Comparison of ENCODE assay signal across 32 cellular contexts in genomic region chr14:65423986-65424385, GRCh38. TPM values are rescaled to one million over a fixed set of nuclear protein-coding genes. Genes with fewer than 3 reads are reported as not detected.
A peak's percentile ranks its signal among the peaks of the same experiment; 100 is the strongest.
DNase-seq lines count a peak whose midpoint lies in the region; ATAC-seq, FAIRE-seq and TF ChIP-seq lines count a peak whose summit lies in the region.
"Had no signal": no experiment of that assay in that cellular context is flagged by ENCODE, and none has a peak within 500 bp of the region (broad histone marks: within the 10 kb centered on the region; RNA-seq: fewer than 3 reads in every experiment).

No MANE protein-coding gene starts in this region.

- H3K9me2 ChIP-seq in neural cell (ENCODE audit: insufficient read depth, low read length), result no peaks in the 10 kb centered on the region

- H3K9me3 ChIP-seq in neural cell (ENCODE audit: low read length), result peaks cover 3% of the 10 kb centered on the region
- H3K9me3 ChIP-seq: gastrocnemius medialis, left lung, MG63, right atrium auricular region, SJCRH30, upper lobe of right lung had no signal

- no peak overlapping the region for H3K27ac ChIP-seq in neural cell (ENCODE audit: low read length)
- H3K27ac ChIP-seq: coronary artery, gastrocnemius medialis, hepatocyte, left lung, right atrium auricular region, SJCRH30, upper lobe of right lung had no signal

- DNase-seq in NCI-H2196 (lab: John Stamatoyannopoulos, UW; ENCODE audit: unreplicated experiment) (peak; percentile 27), NCI-H2196 treated with DMSO at 0.1 percent for 48 hours (lab: John Stamatoyannopoulos, UW; ENCODE audit: unreplicated experiment) (no peak), HTR-8/SVneo (ENCODE audit: insufficient read length, low spot score) (no peak), NCI-H748 treated with DMSO at 0.1 percent for 48 hours (lab: John Stamatoyannopoulos, UW) (peak; percentile 50)
- DNase-seq in effector CD8-positive, alpha-beta T cell (lab: John Stamatoyannopoulos, UW), result no peak
- no peak for DNase-seq in activated T-cell treated with anti-CD3 and anti-CD28 coated beads, Interleukin-2, amount 50 U/mL, for 72 hours
- DNase-seq: ACHN; activated CD8-positive, alpha-beta T cell treated with anti-CD3 and anti-CD28 coated beads, Interleukin-2, amount 10 ng/mL, durations not matched to agents 7 days and 5 days; activated naive CD4-positive, alpha-beta T cell; activated T-cell treated with anti-CD3 and anti-CD28 coated beads, Interleukin-2, amount 50 U/mL, for 1 hour; amniotic stem cell; endodermal cell; gastrocnemius medialis; left lung; MG63; naive thymus-derived CD8-positive, alpha-beta T cell; NCI-H2171 treated with DMSO at 0.1 percent for 48 hours; SJCRH30; stimulated activated CD4-positive, alpha-beta T cell treated with anti-CD3 and anti-CD28 coated beads, Interleukin-2, amount 100 ng/mL, for 48 hours; substantia nigra; T-helper 1 cell; upper lobe of right lung had no signal

- peaks cover 0 to 2% of the 10 kb centered on the region in 2 donors for H3K36me3 Mint-ChIP-seq in activated T-cell treated with anti-CD3 and anti-CD28 coated beads, Interleukin-2, amount 50 U/mL, for 72 hours (ENCODE audit: insufficient read depth in 2 of 2)

- no peak overlapping the region for H3K9ac ChIP-seq in neural cell (ENCODE audit: low read length)

- no peak overlapping the region for H3K4me3 ChIP-seq in neural cell (ENCODE audit: low read length)
- H3K4me3 ChIP-seq: coronary artery, gastrocnemius medialis, GM12878, hepatocyte, left lung, MG63, right atrium auricular region, SJCRH30, upper lobe of right lung had no signal

- TF ChIP-seq EP300 in neural cell (conservative IDR thresholded peaks at IDR 0.05; ENCODE audit: poor library complexity, severe bottlenecking), result no peak

- H3K4me2 ChIP-seq in neural cell (ENCODE audit: low read length), result no peak overlapping the region
- H3K4me2 ChIP-seq: hepatocyte had no signal

- H3K9me3 Mint-ChIP-seq in activated T-cell treated with anti-CD3 and anti-CD28 coated beads, Interleukin-2, amount 50 U/mL, for 72 hours, result no peaks in the 10 kb centered on the region
- H3K9me3 Mint-ChIP-seq: endodermal cell; mesothelial cell of epicardium; naive thymus-derived CD8-positive, alpha-beta T cell; stimulated activated effector memory CD8-positive, alpha-beta T cell treated with anti-CD3 and anti-CD28 coated beads, Interleukin-12 subunit alpha, Interleukin-12 subunit beta, amount 100 ng/mL, for 72 hours had no signal

- no peak overlapping the region for H3K27ac Mint-ChIP-seq in activated T-cell treated with anti-CD3 and anti-CD28 coated beads, Interleukin-2, amount 50 U/mL, for 72 hours
- H3K27ac Mint-ChIP-seq: activated CD8-positive, alpha-beta T cell treated with anti-CD3 and anti-CD28 coated beads, Interleukin-2, amount 10 ng/mL, durations not matched to agents 7 days and 5 days; endodermal cell; stimulated activated effector memory CD8-positive, alpha-beta T cell treated with anti-CD3 and anti-CD28 coated beads, Interleukin-12 subunit alpha, Interleukin-12 subunit beta, amount 100 ng/mL, for 72 hours had no signal

- H3K79me2 ChIP-seq in neural cell (replicated peaks; ENCODE audit: insufficient read depth, low read length), result peaks cover 65% of the 10 kb centered on the region

- TF ChIP-seq CTCF in neural cell (IDR thresholded peaks at IDR 0.05; ENCODE audit: poor library complexity, severe bottlenecking), result no peak

- FAIRE-seq in HTR-8/SVneo (lab: Jason Lieb, UNC), result peak; percentile 92
- FAIRE-seq: bronchial epithelial cell, GM12878, H1, RCC 7860 had no signal

- no peak overlapping the region for H2AFZ ChIP-seq in neural cell (ENCODE audit: low read depth, low read length)
- H2AFZ ChIP-seq: hepatocyte had no signal

- no peak for ATAC-seq in activated T-cell treated with anti-CD3 and anti-CD28 coated beads, Interleukin-2, amount 50 U/mL, for 72 hours (replicated peaks in 1 of 2)
- ATAC-seq: activated CD8-positive, alpha-beta T cell treated with anti-CD3 and anti-CD28 coated beads, Interleukin-2, amount 10 ng/mL, durations not matched to agents 7 days and 5 days; gastrocnemius medialis; GM12878; left lung; naive thymus-derived CD8-positive, alpha-beta T cell; stimulated activated effector memory CD8-positive, alpha-beta T cell treated with anti-CD3 and anti-CD28 coated beads, Interleukin-12 subunit alpha, Interleukin-12 subunit beta, amount 100 ng/mL, for 72 hours; upper lobe of right lung had no signal

- no peaks in the 10 kb centered on the region for H3K36me3 ChIP-seq in neural cell (ENCODE audit: insufficient read depth, low read length)
- H3K36me3 ChIP-seq: gastrocnemius medialis, left lung, MG63, right atrium auricular region, SJCRH30, upper lobe of right lung had no signal

- no peaks in the 10 kb centered on the region for H4K20me1 ChIP-seq in neural cell (ENCODE audit: insufficient read depth)

- no peaks in the 10 kb centered on the region for H3K27me3 ChIP-seq in neural cell (ENCODE audit: insufficient read depth, low read depth, low read length)
- H3K27me3 ChIP-seq: gastrocnemius medialis, hepatocyte, left lung, MG63, right atrium auricular region, SJCRH30, upper lobe of right lung had no signal

- H3K4me1 Mint-ChIP-seq in activated T-cell treated with anti-CD3 and anti-CD28 coated beads, Interleukin-2, amount 50 U/mL, for 72 hours (ENCODE audit: low read depth), result peaks cover 29% of the 10 kb centered on the region

- no peaks in the 10 kb centered on the region for H3F3A ChIP-seq in neural cell (ENCODE audit: insufficient read depth, low read length, poor library complexity, severe bottlenecking)

- TF ChIP-seq RAD21 in neural cell (conservative IDR thresholded peaks at IDR 0.05), result no peak

- no peaks in the 10 kb centered on the region for H3K27me3 Mint-ChIP-seq in activated T-cell treated with anti-CD3 and anti-CD28 coated beads, Interleukin-2, amount 50 U/mL, for 72 hours (ENCODE audit: low read depth)
- H3K27me3 Mint-ChIP-seq: naive thymus-derived CD8-positive, alpha-beta T cell had no signal

- no peak overlapping the region for H3K4me3 Mint-ChIP-seq in activated T-cell treated with anti-CD3 and anti-CD28 coated beads, Interleukin-2, amount 50 U/mL, for 72 hours
- H3K4me3 Mint-ChIP-seq: activated CD8-positive, alpha-beta T cell treated with anti-CD3 and anti-CD28 coated beads, Interleukin-2, amount 10 ng/mL, durations not matched to agents 7 days and 5 days; endodermal cell; mesothelial cell of epicardium; naive thymus-derived CD8-positive, alpha-beta T cell; stimulated activated effector memory CD8-positive, alpha-beta T cell treated with anti-CD3 and anti-CD28 coated beads, Interleukin-12 subunit alpha, Interleukin-12 subunit beta, amount 100 ng/mL, for 72 hours had no signal

TF ChIP-seq in neural cell, 6 proteins besides CTCF, POLR2A, EP300 and RAD21:
- TF ChIP-seq POLR2AphosphoS5 (IDR thresholded peaks at IDR 0.05) (peak; percentile 12), EZH2 (IDR thresholded peaks at IDR 0.05; ENCODE audit: borderline replicate concordance, insufficient read depth, low read length, poor library complexity, severe bottlenecking) (no peak), TAF1 (IDR thresholded peaks at IDR 0.05; ENCODE audit: low read depth) (no peak)

RNA-seq across cellular contexts. Expression of gene FUT8, which starts 11.5 kb away (rescaled TPM):
- polyA plus RNA-seq in neural cell, result 57.3 and 72.8 TPM in 2 replicates
- 132 and 143 TPM in 2 replicates for polyA minus RNA-seq in neural cell
- total RNA-seq in activated T-cell treated with anti-CD3 and anti-CD28 coated beads, Interleukin-2, amount 50 U/mL, for 72 hours, result 10 to 100 TPM; 49.6 to 59.8 TPM

Comparison
In these comparisons a context has a peak if more than half of its experiments do, and no peak if none do; other contexts are left out.
1. DNase-seq: peak in NCI-H2196 (single experiment) and NCI-H748 treated with DMSO at 0.1 percent for 48 hours (single experiment); none in NCI-H2196 treated with DMSO at 0.1 percent for 48 hours (single experiment), HTR-8/SVneo (single experiment), effector CD8-positive, alpha-beta T cell (single experiment) and activated T-cell treated with anti-CD3 and anti-CD28 coated beads, Interleukin-2, amount 50 U/mL, for 72 hours (0 of 2).